In the genomic region with DNA sequence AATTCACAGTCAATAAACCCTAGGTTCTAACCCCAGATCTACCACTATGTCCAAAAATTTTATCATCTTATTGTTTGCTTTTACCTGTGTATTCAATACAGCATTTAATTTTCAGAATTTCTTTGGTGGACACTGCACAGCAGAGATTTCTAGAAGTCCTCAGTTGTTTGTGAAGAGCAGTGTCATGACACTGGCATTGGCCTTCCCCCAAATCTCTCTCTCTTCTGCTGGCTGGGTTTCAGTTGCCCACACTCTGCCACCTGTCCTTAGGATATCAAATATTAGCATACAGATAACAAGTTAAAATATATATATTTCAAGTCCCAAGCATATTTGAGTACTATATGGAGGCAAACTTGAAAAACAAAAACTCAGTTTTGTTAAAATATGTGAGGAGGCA, we compare ENCODE assay signal across 1 cellular context.
TF ChIP-seq lines count a peak whose summit lies in the region.

No MANE protein-coding gene starts in this region.

TF ChIP-seq in HepG2, 621 proteins besides CTCF, POLR2A, EP300 and RAD21:
- 0 out of 2 replicates have a peak, but pooled peaks have one; percentile 23 for TF ChIP-seq ISX (CRISPR knock-in tag; conservative IDR thresholded peaks at IDR 0.05)
- TF ChIP-seq, protein P1, sequence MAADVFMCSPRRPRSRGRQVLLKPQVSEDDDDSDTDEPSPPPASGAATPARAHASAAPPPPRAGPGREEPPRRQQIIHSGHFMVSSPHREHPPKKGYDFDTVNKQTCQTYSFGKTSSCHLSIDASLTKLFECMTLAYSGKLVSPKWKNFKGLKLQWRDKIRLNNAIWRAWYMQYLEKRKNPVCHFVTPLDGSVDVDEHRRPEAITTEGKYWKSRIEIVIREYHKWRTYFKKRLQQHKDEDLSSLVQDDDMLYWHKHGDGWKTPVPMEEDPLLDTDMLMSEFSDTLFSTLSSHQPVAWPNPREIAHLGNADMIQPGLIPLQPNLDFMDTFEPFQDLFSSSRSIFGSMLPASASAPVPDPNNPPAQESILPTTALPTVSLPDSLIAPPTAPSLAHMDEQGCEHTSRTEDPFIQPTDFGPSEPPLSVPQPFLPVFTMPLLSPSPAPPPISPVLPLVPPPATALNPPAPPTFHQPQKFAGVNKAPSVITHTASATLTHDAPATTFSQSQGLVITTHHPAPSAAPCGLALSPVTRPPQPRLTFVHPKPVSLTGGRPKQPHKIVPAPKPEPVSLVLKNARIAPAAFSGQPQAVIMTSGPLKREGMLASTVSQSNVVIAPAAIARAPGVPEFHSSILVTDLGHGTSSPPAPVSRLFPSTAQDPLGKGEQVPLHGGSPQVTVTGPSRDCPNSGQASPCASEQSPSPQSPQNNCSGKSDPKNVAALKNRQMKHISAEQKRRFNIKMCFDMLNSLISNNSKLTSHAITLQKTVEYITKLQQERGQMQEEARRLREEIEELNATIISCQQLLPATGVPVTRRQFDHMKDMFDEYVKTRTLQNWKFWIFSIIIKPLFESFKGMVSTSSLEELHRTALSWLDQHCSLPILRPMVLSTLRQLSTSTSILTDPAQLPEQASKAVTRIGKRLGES (CRISPR knock-in tag; IDR thresholded peaks at IDR 0.05; ENCODE audit: borderline replicate concordance): 0 out of 2 replicates have a peak, but pooled peaks have one; percentile 13
- TF ChIP-seq, protein P2, sequence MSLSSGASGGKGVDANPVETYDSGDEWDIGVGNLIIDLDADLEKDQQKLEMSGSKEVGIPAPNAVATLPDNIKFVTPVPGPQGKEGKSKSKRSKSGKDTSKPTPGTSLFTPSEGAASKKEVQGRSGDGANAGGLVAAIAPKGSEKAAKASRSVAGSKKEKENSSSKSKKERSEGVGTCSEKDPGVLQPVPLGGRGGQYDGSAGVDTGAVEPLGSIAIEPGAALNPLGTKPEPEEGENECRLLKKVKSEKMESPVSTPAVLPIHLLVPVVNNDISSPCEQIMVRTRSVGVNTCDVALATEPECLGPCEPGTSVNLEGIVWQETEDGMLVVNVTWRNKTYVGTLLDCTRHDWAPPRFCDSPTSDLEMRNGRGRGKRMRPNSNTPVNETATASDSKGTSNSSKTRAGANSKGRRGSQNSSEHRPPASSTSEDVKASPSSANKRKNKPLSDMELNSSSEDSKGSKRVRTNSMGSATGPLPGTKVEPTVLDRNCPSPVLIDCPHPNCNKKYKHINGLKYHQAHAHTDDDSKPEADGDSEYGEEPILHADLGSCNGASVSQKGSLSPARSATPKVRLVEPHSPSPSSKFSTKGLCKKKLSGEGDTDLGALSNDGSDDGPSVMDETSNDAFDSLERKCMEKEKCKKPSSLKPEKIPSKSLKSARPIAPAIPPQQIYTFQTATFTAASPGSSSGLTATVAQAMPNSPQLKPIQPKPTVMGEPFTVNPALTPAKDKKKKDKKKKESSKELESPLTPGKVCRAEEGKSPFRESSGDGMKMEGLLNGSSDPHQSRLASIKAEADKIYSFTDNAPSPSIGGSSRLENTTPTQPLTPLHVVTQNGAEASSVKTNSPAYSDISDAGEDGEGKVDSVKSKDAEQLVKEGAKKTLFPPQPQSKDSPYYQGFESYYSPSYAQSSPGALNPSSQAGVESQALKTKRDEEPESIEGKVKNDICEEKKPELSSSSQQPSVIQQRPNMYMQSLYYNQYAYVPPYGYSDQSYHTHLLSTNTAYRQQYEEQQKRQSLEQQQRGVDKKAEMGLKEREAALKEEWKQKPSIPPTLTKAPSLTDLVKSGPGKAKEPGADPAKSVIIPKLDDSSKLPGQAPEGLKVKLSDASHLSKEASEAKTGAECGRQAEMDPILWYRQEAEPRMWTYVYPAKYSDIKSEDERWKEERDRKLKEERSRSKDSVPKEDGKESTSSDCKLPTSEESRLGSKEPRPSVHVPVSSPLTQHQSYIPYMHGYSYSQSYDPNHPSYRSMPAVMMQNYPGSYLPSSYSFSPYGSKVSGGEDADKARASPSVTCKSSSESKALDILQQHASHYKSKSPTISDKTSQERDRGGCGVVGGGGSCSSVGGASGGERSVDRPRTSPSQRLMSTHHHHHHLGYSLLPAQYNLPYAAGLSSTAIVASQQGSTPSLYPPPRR (CRISPR knock-in tag; IDR thresholded peaks at IDR 0.05; ENCODE audit: borderline replicate concordance): no peak
